ENCODE assay signal across 9 cellular contexts in the genomic region with DNA sequence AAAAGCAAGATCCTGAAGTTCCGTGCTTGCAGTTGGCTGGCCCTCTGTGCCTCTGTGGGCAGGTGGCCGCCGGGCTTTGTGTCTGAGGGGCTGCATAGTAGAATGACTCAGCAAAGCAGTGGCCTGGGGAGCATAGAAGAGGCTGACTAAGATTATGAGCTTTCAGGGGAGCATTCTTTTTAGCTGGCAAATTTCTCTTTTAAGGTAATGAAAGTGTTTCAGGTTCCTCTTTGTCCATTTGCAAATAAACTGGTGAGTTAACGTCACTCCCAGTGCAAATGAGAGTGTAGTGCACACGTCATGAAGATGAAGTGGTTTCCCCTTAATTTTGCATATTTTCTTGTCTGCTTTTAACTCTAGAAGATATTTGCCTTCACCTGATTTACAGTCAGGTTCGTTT.
A peak's percentile ranks its signal among the peaks of the same experiment; 100 is the strongest.
DNase-seq lines count a peak whose midpoint lies in the region; ATAC-seq, FAIRE-seq and TF ChIP-seq lines count a peak whose summit lies in the region.
"Had no signal": no experiment of that assay in that cellular context is flagged by ENCODE, and none has a peak within 500 bp of the region (broad histone marks: within the 10 kb centered on the region; RNA-seq: fewer than 3 reads in every experiment).

No MANE protein-coding gene starts in this region.

- TF ChIP-seq CTCF in OCI-LY3 (IDR thresholded peaks at IDR 0.05; ENCODE audit: low read depth, low read length) (no peak), osteocyte (IDR thresholded peaks at IDR 0.05) (no peak), uterus (IDR thresholded peaks at IDR 0.05) (no peak), D721Med (IDR thresholded peaks at IDR 0.05; ENCODE audit: insufficient read depth, missing control alignments) (no peak)

- H3K27ac Mint-ChIP-seq in osteocyte (ENCODE audit: unreplicated experiment) = peak overlapping the region; percentile 38

- peak overlapping the region; percentile 77 for H3K4me2 ChIP-seq in OCI-LY3 (ENCODE audit: low read length)

- H3K27me3 ChIP-seq in OCI-LY3 (ENCODE audit: low read depth, low read length) (peaks cover 16% of the 10 kb centered on the region; the same call in 1 of the 2 replicates), uterus (no peaks in the 10 kb centered on the region)

- H3K4me3 Mint-ChIP-seq in osteocyte (ENCODE audit: unreplicated experiment) = no peak overlapping the region

- H3K4me1 Mint-ChIP-seq in osteocyte (ENCODE audit: unreplicated experiment) = peaks cover 16% of the 10 kb centered on the region

- H3K36me3 ChIP-seq in OCI-LY3 (replicated peaks; ENCODE audit: low read depth, low read length) (peaks cover 29% of the 10 kb centered on the region), uterus (no peaks in the 10 kb centered on the region)

- no peak for FAIRE-seq in D721Med (lab: Jason Lieb, UNC)

- H3K4me1 ChIP-seq in OCI-LY3 (ENCODE audit: low read length) = peaks cover 40% of the 10 kb centered on the region
- H3K4me1 ChIP-seq in uterus = no peaks in the 10 kb centered on the region

- H4K20me1 ChIP-seq in OCI-LY3 (ENCODE audit: insufficient read depth, low read length) = no peaks in the 10 kb centered on the region

- peaks cover 10% of the 10 kb centered on the region for H3K9me3 Mint-ChIP-seq in osteocyte (ENCODE audit: unreplicated experiment)

- H3K4me3 ChIP-seq in OCI-LY3 (ENCODE audit: low read length) (peak overlapping the region; percentile 52), uterus (no peak overlapping the region)
- H3K4me3 ChIP-seq: coronary artery had no signal

- peak; percentile 96 for ATAC-seq in GM19395 (IDR thresholded peaks at IDR 0.05; ENCODE audit: unreplicated experiment)
- ATAC-seq in HG02981 (IDR thresholded peaks at IDR 0.05; ENCODE audit: unreplicated experiment) = peak; percentile 72

- H3K27ac ChIP-seq in OCI-LY3 (ENCODE audit: low read length) (peak overlapping the region; percentile 89), uterus (no peak overlapping the region)
- H3K27ac ChIP-seq: coronary artery, HL-60 had no signal

- H3K9me3 ChIP-seq in OCI-LY3 (ENCODE audit: insufficient read depth, low read length) (peaks cover 26% of the 10 kb centered on the region), uterus (no peaks in the 10 kb centered on the region)

- H3K36me3 Mint-ChIP-seq in osteocyte (ENCODE audit: unreplicated experiment) = peaks cover 18% of the 10 kb centered on the region

- intact Hi-C loops in uterus (cut with DNase I; ENCODE audit: low total_unique reads) = no loop called here

- peak overlapping the region; percentile 40 for H3K9ac ChIP-seq in OCI-LY3 (ENCODE audit: low read length)

- DNase-seq in osteocyte (ENCODE audit: extremely low spot score, unreplicated experiment) (no peak), uterus (no peak), D721Med (ENCODE audit: insufficient read length, low spot score) (no peak)
- DNase-seq in stimulated activated CD8-positive, alpha-beta memory T cell treated with anti-CD3 and anti-CD28 coated beads, Interleukin-4, amount 100 ng/mL, for 48 hours = no peak

- no peak overlapping the region for H2AFZ ChIP-seq in OCI-LY3 (ENCODE audit: low read depth, low read length)

- no peaks in the 10 kb centered on the region for H3K79me2 ChIP-seq in OCI-LY3 (ENCODE audit: low read length)

- no peaks in the 10 kb centered on the region for H3K27me3 Mint-ChIP-seq in osteocyte (ENCODE audit: unreplicated experiment)

- TF ChIP-seq POLR2A in uterus (IDR thresholded peaks at IDR 0.05) = no peak
